Comparison of ENCODE assay signal across 14 cellular contexts in the genomic region with DNA sequence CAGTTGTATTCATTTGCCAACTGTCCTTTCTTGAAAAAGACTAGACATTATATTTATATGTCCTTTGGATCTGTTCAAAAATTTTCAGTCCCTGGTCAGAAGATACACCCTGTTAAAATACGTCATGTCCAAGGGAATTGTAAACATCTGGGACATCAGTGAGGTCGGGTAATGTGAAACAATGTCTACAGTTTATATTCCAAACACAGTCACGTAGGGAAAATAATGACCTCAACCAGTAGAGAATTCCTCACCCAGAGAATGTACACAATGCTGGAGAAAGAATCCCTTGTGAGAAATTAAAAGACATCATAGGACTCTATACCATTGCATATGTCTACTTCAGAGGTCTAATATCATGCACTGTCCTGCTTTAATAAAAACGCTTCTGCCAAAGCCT.
DNase-seq lines count a peak whose midpoint lies in the region; ATAC-seq and TF ChIP-seq lines count a peak whose summit lies in the region.
"Had no signal": no experiment of that assay in that cellular context is flagged by ENCODE, and none has a peak within 500 bp of the region (broad histone marks: within the 10 kb centered on the region; RNA-seq: fewer than 3 reads in every experiment).

No MANE protein-coding gene starts in this region.

- peak overlapping the region; percentile 60; the same call in 1 of the 2 replicates for H3K4ac ChIP-seq in IMR-90 (ENCODE audit: low read depth, low read length)

- peak; percentile 96 for DNase-seq in IMR-90
- DNase-seq in astrocyte of the spinal cord (ENCODE audit: low read depth, low spot score), result peak; percentile 15
- DNase-seq in fibroblast of villous mesenchyme (ENCODE audit: low read depth), result peak; percentile 2
- DNase-seq in heart right ventricle, result no peak
- DNase-seq: AML-193; CD4-positive, CD25-positive, alpha-beta regulatory T cell; DMS79; EL; HCEC 1CT; HFFc6; KG1 had no signal

- H3K4me1 ChIP-seq in IMR-90 (ENCODE audit: control insufficient read depth, insufficient read depth, low read length), result peaks cover 14% of the 10 kb centered on the region
- H3K4me1 ChIP-seq in heart right ventricle, result no peaks in the 10 kb centered on the region
- H3K4me1 ChIP-seq: BLaER1 had no signal

- no CpG with 5 or more reads among the region's 4 CpGs for WGBS in IMR-90 (ENCODE audit: extremely low coverage in 2 of 2, insufficient read length in 1 of 2), 2 experiments
- WGBS in heart right ventricle, 2 donors, result 73 to 81% methylated on average over 4 of the region's 4 CpGs

- peak overlapping the region; percentile 34; the same call in 1 of the 2 replicates for H3K4me2 ChIP-seq in IMR-90 (ENCODE audit: low read depth, low read length)
- H3K4me2 ChIP-seq: BLaER1 had no signal

- POLR2A ChIA-PET in IMR-90 (lab: Charles Lee; ENCODE audit: unreplicated experiment), result no interaction called here

- no TSS peak for BruUV-seq in IMR-90 (replicated peaks; lab: Mats Ljungman, UMichigan)

- H3K23ac ChIP-seq in IMR-90 (ENCODE audit: low read depth, low read length), result no peak overlapping the region

- no peaks in the 10 kb centered on the region for H3K27me3 ChIP-seq in IMR-90 (ENCODE audit: control insufficient read depth, insufficient read depth, low read length)
- no peaks in the 10 kb centered on the region for H3K27me3 ChIP-seq in heart right ventricle
- H3K27me3 ChIP-seq: BLaER1 had no signal

- H2BK20ac ChIP-seq in IMR-90 (ENCODE audit: low read depth, low read length), result peak overlapping the region; percentile 75; the same call in 1 of the 2 replicates

- no peak for TF ChIP-seq POLR2A in IMR-90 (IDR thresholded peaks at IDR 0.05; ENCODE audit: low read depth, low read length)

- 0 out of 2 replicates have a peak overlapping the region, but pooled peaks have one; percentile 44 for H3K56ac ChIP-seq in IMR-90 (ENCODE audit: extremely low read depth, insufficient read depth, low read length)

- H3K9ac ChIP-seq in IMR-90 (ENCODE audit: low read depth, low read length), result no peak overlapping the region
- H3K9ac ChIP-seq: BLaER1 had no signal

- H2AK5ac ChIP-seq in IMR-90 (ENCODE audit: low read depth, low read length), result no peak overlapping the region

- peak overlapping the region; percentile 74; the same call in 1 of the 2 replicates for H2BK120ac ChIP-seq in IMR-90 (ENCODE audit: low read depth, low read length)

- H4K8ac ChIP-seq in IMR-90 (ENCODE audit: low read depth in 2 of 2, low read length in 2 of 2), result peak overlapping the region in 1 of 2 experiments; percentile 42; a peak in 1 of 4 replicates

- no peak overlapping the region for H2AFZ ChIP-seq in IMR-90 (replicated peaks; ENCODE audit: low read length, poor library complexity)

- intact Hi-C loops in IMR-90 (cut with micrococcal nuclease) (no loop called here), heart right ventricle (cut with DNase I) (no loop called here)

- no peak overlapping the region for H2AK9ac ChIP-seq in IMR-90 (replicated peaks; ENCODE audit: low read depth, low read length, poor library complexity)

- no peak for TF ChIP-seq RAD21 in IMR-90 (IDR thresholded peaks at IDR 0.05; ENCODE audit: low read length)

- H4K5ac ChIP-seq in IMR-90 (ENCODE audit: low read depth, low read length), result peak overlapping the region; percentile 66; the same call in 1 of the 2 replicates

- CTCF ChIA-PET in IMR-90 (lab: Yijun Ruan, JAX), result interaction anchor here (0.9 kb wide), 1 partner anchor 40 kb away, joined by 4 read pairs; no protein-coding TSS in a partner anchor

- H3K27ac ChIP-seq in IMR-90 (ENCODE audit: insufficient read depth, low read length), result no peak overlapping the region
- H3K27ac ChIP-seq in heart right ventricle, result no peak overlapping the region
- H3K27ac ChIP-seq: BLaER1 had no signal

- no peaks in the 10 kb centered on the region for H3K9me3 ChIP-seq in IMR-90 (ENCODE audit: control insufficient read depth, insufficient read depth, low read length)
- H3K9me3 ChIP-seq in heart right ventricle, result no peaks in the 10 kb centered on the region
- H3K9me3 ChIP-seq: BLaER1 had no signal

- H3K9me1 ChIP-seq in IMR-90 (ENCODE audit: insufficient read depth, low read length), result peaks cover 4% of the 10 kb centered on the region; the same call in 1 of the 2 replicates

- in situ Hi-C loops in IMR-90 (cut with MboI; ENCODE audit: low sequenced_read_pairs) (no loop called here), astrocyte of the spinal cord (cut with HindIII; ENCODE audit: low sequenced_read_pairs) (no loop called here)

- H3K4me3 ChIP-seq in IMR-90 (ENCODE audit: insufficient read depth, low read depth, low read length) (no peak overlapping the region), astrocyte of the spinal cord (ENCODE audit: low read depth, low read length) (no peak overlapping the region), fibroblast of villous mesenchyme (ENCODE audit: low read depth, low read length) (no peak overlapping the region), heart right ventricle (no peak overlapping the region)
- H3K4me3 ChIP-seq: BLaER1 had no signal

- no peaks in the 10 kb centered on the region for H4K20me1 ChIP-seq in IMR-90 (ENCODE audit: insufficient read depth, low read length)
- H4K20me1 ChIP-seq: BLaER1 had no signal

- H2BK5ac ChIP-seq in IMR-90 (ENCODE audit: low read depth, low read length, poor library complexity, severe bottlenecking), result peak overlapping the region; percentile 97

- no peak overlapping the region for H3K14ac ChIP-seq in IMR-90 (replicated peaks; ENCODE audit: low read depth, low read length)

- no peaks in the 10 kb centered on the region for H3K79me1 ChIP-seq in IMR-90 (ENCODE audit: low read depth in 1 of 2, low read length in 2 of 2)

- no peak for TF ChIP-seq CTCF in IMR-90 (conservative IDR thresholded peaks at IDR 0.05; ENCODE audit: low read depth, low read length)
- TF ChIP-seq CTCF in astrocyte of the spinal cord (IDR thresholded peaks at IDR 0.05; ENCODE audit: low read depth, low read length), result no peak
- no peak for TF ChIP-seq CTCF in fibroblast of villous mesenchyme (IDR thresholded peaks at IDR 0.05; ENCODE audit: insufficient read depth, low read depth, low read length)
- no peak for TF ChIP-seq CTCF in heart right ventricle (IDR thresholded peaks at IDR 0.05)

- no peak overlapping the region for H2BK15ac ChIP-seq in IMR-90 (ENCODE audit: low read depth, low read length)

- H3K18ac ChIP-seq in IMR-90 (ENCODE audit: low read depth, low read length), result peak overlapping the region; percentile 80; the same call in 1 of the 2 replicates

- H4K91ac ChIP-seq in IMR-90 (ENCODE audit: insufficient read depth, low read depth, low read length), result peak overlapping the region; percentile 64

- dilution Hi-C loops in IMR-90 (cut with HindIII; ENCODE audit: low sequenced_read_pairs, unreplicated experiment), result no loop called here

- peak; percentile 63 for ATAC-seq in IMR-90 (ENCODE audit: low read depth)
- ATAC-seq in HG03097 (IDR thresholded peaks at IDR 0.05; ENCODE audit: low FRiP score, unreplicated experiment), result no peak
- no peak for ATAC-seq in HG02885 (IDR thresholded peaks at IDR 0.05; ENCODE audit: poor library complexity, unreplicated experiment)
- no peak for ATAC-seq in heart right ventricle

- H3K36me3 ChIP-seq in IMR-90 (ENCODE audit: control insufficient read depth, insufficient read depth, low read length), result no peaks in the 10 kb centered on the region
- H3K36me3 ChIP-seq in heart right ventricle, result no peaks in the 10 kb centered on the region
- H3K36me3 ChIP-seq: BLaER1 had no signal

TF ChIP-seq in IMR-90, 13 proteins besides CTCF, POLR2A, EP300 and RAD21:
- TF ChIP-seq CEBPB (IDR thresholded peaks at IDR 0.05; ENCODE audit: low read depth, low read length), result no peak
- TF ChIP-seq BHLHE40 (IDR thresholded peaks at IDR 0.05; ENCODE audit: low read depth, low read length), result peak; percentile 40; the same call in 1 of the 2 replicates
- 0 out of 2 replicates have a peak, but pooled peaks have one; percentile 17 for TF ChIP-seq FOS (IDR thresholded peaks at IDR 0.05; ENCODE audit: low read depth, low read length)

Comparison
In these comparisons a context has a peak if more than half of its experiments do, and no peak if none do; other contexts are left out.
1. DNase-seq: peak in IMR-90 (single experiment), astrocyte of the spinal cord (single experiment) and fibroblast of villous mesenchyme (single experiment); none in heart right ventricle (0 of 2).